Comparison of ENCODE assay signal across 20 cellular contexts in genomic region chrX:10231461-10231860, GRCh38.
A peak's percentile ranks its signal among the peaks of the same experiment; 100 is the strongest.
DNase-seq lines count a peak whose midpoint lies in the region; ATAC-seq, FAIRE-seq and TF ChIP-seq lines count a peak whose summit lies in the region.
"Had no signal": no experiment of that assay in that cellular context is flagged by ENCODE, and none has a peak within 500 bp of the region (broad histone marks: within the 10 kb centered on the region; RNA-seq: fewer than 3 reads in every experiment).

No MANE protein-coding gene starts in this region.

- H3K4me1 Mint-ChIP-seq in activated naive CD4-positive, alpha-beta T cell treated with anti-CD3 and anti-CD28 coated beads, Interleukin-2, amount 10 ng/mL, durations not matched to agents 7 days and 5 days: no peaks in the 10 kb centered on the region

- no peaks in the 10 kb centered on the region for H3K9me3 Mint-ChIP-seq in activated naive CD4-positive, alpha-beta T cell treated with anti-CD3 and anti-CD28 coated beads, Interleukin-2, amount 10 ng/mL, durations not matched to agents 7 days and 5 days
- H3K9me3 Mint-ChIP-seq: CD4-positive, alpha-beta T cell had no signal

- TF ChIP-seq RAD21 in A549 (conservative IDR thresholded peaks at IDR 0.05 in 1 of 2, IDR thresholded peaks at IDR 0.05 in 1 of 2): no peak

- H3K4me2 ChIP-seq in A549: no peak overlapping the region

- POLR2A ChIA-PET in A549 (lab: Yijun Ruan, JAX): no interaction called here

- H3K4me3 ChIP-seq in A549 (no peak overlapping the region), bronchial epithelial cell (ENCODE audit: low read depth, low read length) (no peak overlapping the region)
- H3K4me3 ChIP-seq: GM23248, Peyer's patch had no signal

- no peaks in the 10 kb centered on the region for H3K36me3 Mint-ChIP-seq in activated naive CD4-positive, alpha-beta T cell treated with anti-CD3 and anti-CD28 coated beads, Interleukin-2, amount 10 ng/mL, durations not matched to agents 7 days and 5 days

- DNase-seq in DMS53 (lab: John Stamatoyannopoulos, UW) (peak; percentile 6), DMS53 treated with DMSO at 0.1 percent for 48 hours (lab: John Stamatoyannopoulos, UW; ENCODE audit: unreplicated experiment) (no peak), A549 (ENCODE audit: low read depth in 1 of 2, low spot score in 1 of 2) (no peak), NCI-H2171 (lab: John Stamatoyannopoulos, UW) (peak; percentile 44), bronchial epithelial cell (ENCODE audit: low read depth) (peak; percentile 66), ACHN (no peak), HT-29 (ENCODE audit: low spot score) (no peak)
- no peak for DNase-seq in activated naive CD4-positive, alpha-beta T cell treated with anti-CD3 and anti-CD28 coated beads, Interleukin-2, amount 10 ng/mL, durations not matched to agents 7 days and 5 days
- DNase-seq: CD4-positive, alpha-beta T cell; GM23248; IMR-90; MV-4-11; NCI-H524 treated with DMSO at 0.1 percent for 48 hours; Peyer's patch; SHP77; T-helper 2 cell had no signal

- WGBS in A549 (ENCODE audit: missing lambda C conversion rate): 53% methylated on average over 4 of the region's 4 CpGs

- FAIRE-seq in A549 (lab: Jason Lieb, UNC) (peak; percentile 98), bronchial epithelial cell (lab: Jason Lieb, UNC) (no peak)
- FAIRE-seq: G401.6, GM12891, GM19239 had no signal

- TF ChIP-seq CTCF in A549 (IDR thresholded peaks at IDR 0.05) (no peak), bronchial epithelial cell (IDR thresholded peaks at IDR 0.05; ENCODE audit: insufficient read depth, low read length, severe bottlenecking) (no peak)

- H3K27me3 ChIP-seq in bronchial epithelial cell (ENCODE audit: control insufficient read depth, insufficient read depth, low read length): no peaks in the 10 kb centered on the region
- H3K27me3 ChIP-seq: Peyer's patch had no signal

- TF ChIP-seq POLR2A in A549 (IDR thresholded peaks at IDR 0.05; ENCODE audit: low read length): no peak

- in situ Hi-C loops in ACHN (cut with HindIII; ENCODE audit: low pct_ligation_motif_present, low pct_unique_long_range_greater_than_20kb, low sequenced_read_pairs): no loop called here

- no peaks in the 10 kb centered on the region for H3K27me3 Mint-ChIP-seq in activated naive CD4-positive, alpha-beta T cell treated with anti-CD3 and anti-CD28 coated beads, Interleukin-2, amount 10 ng/mL, durations not matched to agents 7 days and 5 days
- H3K27me3 Mint-ChIP-seq: CD4-positive, alpha-beta T cell had no signal

- no peak overlapping the region for H3K27ac ChIP-seq in A549
- H3K27ac ChIP-seq: GM23248, Peyer's patch had no signal

- no peaks in the 10 kb centered on the region for H3K4me1 ChIP-seq in A549
- H3K4me1 ChIP-seq: Peyer's patch had no signal

- H3K36me3 ChIP-seq in bronchial epithelial cell (ENCODE audit: control insufficient read depth, insufficient read depth, low read length): no peaks in the 10 kb centered on the region
- H3K36me3 ChIP-seq: Peyer's patch had no signal

- H3K9me3 ChIP-seq in A549: no peaks in the 10 kb centered on the region
- H3K9me3 ChIP-seq: Peyer's patch had no signal

- no peak for ATAC-seq in A549
- ATAC-seq: HCT116 had no signal

- TF ChIP-seq EP300 in A549 (IDR thresholded peaks at IDR 0.05): no peak

- CTCF ChIA-PET in A549 (lab: Yijun Ruan, JAX): no interaction called here
- CTCF ChIA-PET in activated naive CD4-positive, alpha-beta T cell treated with anti-CD3 and anti-CD28 coated beads, Interleukin-2, amount 10 ng/mL, durations not matched to agents 7 days and 5 days (lab: Charles Lee): no interaction called here

- no peak overlapping the region for H3K27ac Mint-ChIP-seq in activated naive CD4-positive, alpha-beta T cell treated with anti-CD3 and anti-CD28 coated beads, Interleukin-2, amount 10 ng/mL, durations not matched to agents 7 days and 5 days
- H3K27ac Mint-ChIP-seq: CD4-positive, alpha-beta T cell had no signal

- no peak overlapping the region for H3K4me3 Mint-ChIP-seq in activated naive CD4-positive, alpha-beta T cell treated with anti-CD3 and anti-CD28 coated beads, Interleukin-2, amount 10 ng/mL, durations not matched to agents 7 days and 5 days
- H3K4me3 Mint-ChIP-seq: CD4-positive, alpha-beta T cell had no signal

TF ChIP-seq in A549, 52 proteins besides CTCF, POLR2A, EP300 and RAD21:
- TF ChIP-seq JUN (IDR thresholded peaks at IDR 0.05): no peak
- TF ChIP-seq, protein P1, sequence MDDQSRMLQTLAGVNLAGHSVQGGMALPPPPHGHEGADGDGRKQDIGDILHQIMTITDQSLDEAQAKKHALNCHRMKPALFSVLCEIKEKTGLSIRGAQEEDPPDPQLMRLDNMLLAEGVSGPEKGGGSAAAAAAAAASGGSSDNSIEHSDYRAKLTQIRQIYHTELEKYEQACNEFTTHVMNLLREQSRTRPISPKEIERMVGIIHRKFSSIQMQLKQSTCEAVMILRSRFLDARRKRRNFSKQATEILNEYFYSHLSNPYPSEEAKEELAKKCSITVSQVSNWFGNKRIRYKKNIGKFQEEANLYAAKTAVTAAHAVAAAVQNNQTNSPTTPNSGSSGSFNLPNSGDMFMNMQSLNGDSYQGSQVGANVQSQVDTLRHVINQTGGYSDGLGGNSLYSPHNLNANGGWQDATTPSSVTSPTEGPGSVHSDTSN (IDR thresholded peaks at IDR 0.05): no peak
- no peak for TF ChIP-seq POLR2AphosphoS2 (conservative IDR thresholded peaks at IDR 0.05; ENCODE audit: low read length)
- no peak for TF ChIP-seq RFX5 (IDR thresholded peaks at IDR 0.05)
- no peak for TF ChIP-seq TFCP2L1 (CRISPR knock-in tag; IDR thresholded peaks at IDR 0.05)
- no peak for TF ChIP-seq ZFP36 (IDR thresholded peaks at IDR 0.05; ENCODE audit: borderline replicate concordance, partially characterized antibody)
- no peak for TF ChIP-seq FOSL2 (IDR thresholded peaks at IDR 0.05)
- TF ChIP-seq FOSL2 (CRISPR knock-in tag; IDR thresholded peaks at IDR 0.05): no peak
- no peak for TF ChIP-seq CBX8 (IDR thresholded peaks at IDR 0.05)
- TF ChIP-seq GATA3 (IDR thresholded peaks at IDR 0.05; ENCODE audit: borderline replicate concordance): no peak

Comparison
In these comparisons a context has a peak if more than half of its experiments do, and no peak if none do; other contexts are left out.
1. DNase-seq: peak in DMS53 (single experiment), NCI-H2171 (single experiment) and bronchial epithelial cell (single experiment); none in DMS53 treated with DMSO at 0.1 percent for 48 hours (single experiment), A549 (0 of 2), ACHN (single experiment), HT-29 (single experiment) and activated naive CD4-positive, alpha-beta T cell treated with anti-CD3 and anti-CD28 coated beads, Interleukin-2, amount 10 ng/mL, durations not matched to agents 7 days and 5 days (single experiment).